8 cellular contexts compared by ENCODE assay signal in genomic region chr12:6345319-6346071, GRCh38. TPM values are rescaled to one million over a fixed set of nuclear protein-coding genes. Genes with fewer than 3 reads are reported as not detected.
A peak's percentile ranks its signal among the peaks of the same experiment; 100 is the strongest.
DNase-seq lines count a peak whose midpoint lies in the region; ATAC-seq lines count a peak whose summit lies in the region.

No MANE protein-coding gene starts in this region.

- H3K4me3 Mint-ChIP-seq in stimulated activated naive B cell treated with anti-CD40 and anti-IgM and Interleukin-4, amounts not matched to agents 10 μg/mL and 1 μg/mL and 100 μg/mL, for 72 hours = no peak overlapping the region

- peaks cover 9 to 17% of the 10 kb centered on the region in 2 donors for H3K4me1 Mint-ChIP-seq in stimulated activated naive B cell treated with anti-CD40 and anti-IgM and Interleukin-4, amounts not matched to agents 10 μg/mL and 1 μg/mL and 100 μg/mL, for 72 hours

- intact Hi-C loops in cardiac septum (cut with DNase I) (no loop called here), Right ventricle myocardium inferior (cut with DNase I) (no loop called here)

- no peak for ATAC-seq in Right ventricle myocardium inferior
- peak; percentile 51 for ATAC-seq in stimulated activated naive B cell treated with anti-CD40 and anti-IgM and Interleukin-4, amounts not matched to agents 10 μg/mL and 1 μg/mL and 100 μg/mL, for 72 hours (replicated peaks)
- ATAC-seq in HG03442 (IDR thresholded peaks at IDR 0.05; ENCODE audit: unreplicated experiment) = no peak

- peak; percentile 90 for DNase-seq in cardiac septum (ENCODE audit: low spot score)
- no peak for DNase-seq in Right ventricle myocardium inferior (ENCODE audit: missing footprints)
- DNase-seq in activated T-cell treated with anti-CD3 and anti-CD28 coated beads, Interleukin-2, amount 50 U/mL, for 48 hours = peak; percentile 62 to 68
- peak; percentile 86 for DNase-seq in glomerular visceral epithelial cell (ENCODE audit: extremely low spot score)
- no peak for DNase-seq in stimulated activated naive B cell treated with anti-CD40 and anti-IgM and Interleukin-4, amounts not matched to agents 10 μg/mL and 1 μg/mL and 100 μg/mL, for 72 hours
- DNase-seq in ureter (ENCODE audit: low spot score) = no peak
- no peak for DNase-seq in SHP77 treated with DMSO at 0.1 percent for 48 hours (lab: John Stamatoyannopoulos, UW)

- H3K36me3 Mint-ChIP-seq in stimulated activated naive B cell treated with anti-CD40 and anti-IgM and Interleukin-4, amounts not matched to agents 10 μg/mL and 1 μg/mL and 100 μg/mL, for 72 hours = no peaks in the 10 kb centered on the region

- H3K27me3 Mint-ChIP-seq in stimulated activated naive B cell treated with anti-CD40 and anti-IgM and Interleukin-4, amounts not matched to agents 10 μg/mL and 1 μg/mL and 100 μg/mL, for 72 hours = peaks cover 42 to 44% of the 10 kb centered on the region in 2 donors

- H3K9me3 Mint-ChIP-seq in stimulated activated naive B cell treated with anti-CD40 and anti-IgM and Interleukin-4, amounts not matched to agents 10 μg/mL and 1 μg/mL and 100 μg/mL, for 72 hours = peaks cover 0 to 2% of the 10 kb centered on the region in 2 donors

- H3K27ac Mint-ChIP-seq in stimulated activated naive B cell treated with anti-CD40 and anti-IgM and Interleukin-4, amounts not matched to agents 10 μg/mL and 1 μg/mL and 100 μg/mL, for 72 hours = no peak overlapping the region

RNA-seq across cellular contexts. Expression of gene TNFRSF1A, which starts 3.6 kb away (rescaled TPM):
- total RNA-seq in cardiac septum = 60.0 TPM
- total RNA-seq in Right ventricle myocardium inferior = 59.8 TPM
- total RNA-seq in ureter = 177 TPM

RNA-seq across cellular contexts. Expression of gene SCNN1A, which starts 29.9 kb away (rescaled TPM):
- total RNA-seq in cardiac septum (0.46 TPM), Right ventricle myocardium inferior (0.46 TPM), ureter (63.8 TPM)

RNA-seq across cellular contexts. Expression of gene PLEKHG6, which starts 35.0 kb away (rescaled TPM):
- 0.30 TPM for total RNA-seq in cardiac septum
- total RNA-seq in Right ventricle myocardium inferior = 0.49 TPM
- 59.7 TPM for total RNA-seq in ureter

RNA-seq across cellular contexts. Expression of gene LTBR, which starts 38.5 kb away (rescaled TPM):
- total RNA-seq in cardiac septum (29.4 TPM), Right ventricle myocardium inferior (34.3 TPM), ureter (167 TPM)

Comparison
In these comparisons a context has a peak if more than half of its experiments do, and no peak if none do; other contexts are left out.
1. DNase-seq: peak in cardiac septum (single experiment), activated T-cell treated with anti-CD3 and anti-CD28 coated beads, Interleukin-2, amount 50 U/mL, for 48 hours (2 of 2) and glomerular visceral epithelial cell (single experiment); none in Right ventricle myocardium inferior (single experiment), stimulated activated naive B cell treated with anti-CD40 and anti-IgM and Interleukin-4, amounts not matched to agents 10 μg/mL and 1 μg/mL and 100 μg/mL, for 72 hours (single experiment), ureter (single experiment) and SHP77 treated with DMSO at 0.1 percent for 48 hours (single experiment).
2. ATAC-seq: peak in stimulated activated naive B cell treated with anti-CD40 and anti-IgM and Interleukin-4, amounts not matched to agents 10 μg/mL and 1 μg/mL and 100 μg/mL, for 72 hours (2 of 2); none in Right ventricle myocardium inferior (single experiment) and HG03442 (single experiment).
3. RNA of gene SCNN1A, which starts 29.9 kb away (total RNA-seq): 63.8 TPM in ureter (single experiment); 0.46 TPM in Right ventricle myocardium inferior (single experiment) and 0.46 TPM in cardiac septum (single experiment); every median in the first group is over 10 times any median in the second.
4. RNA of gene PLEKHG6, which starts 35.0 kb away (total RNA-seq): 59.7 TPM in ureter (single experiment); 0.49 TPM in Right ventricle myocardium inferior (single experiment) and 0.30 TPM in cardiac septum (single experiment); every median in the first group is over 10 times any median in the second.